28 cellular contexts compared by ENCODE assay signal in the genomic region with DNA sequence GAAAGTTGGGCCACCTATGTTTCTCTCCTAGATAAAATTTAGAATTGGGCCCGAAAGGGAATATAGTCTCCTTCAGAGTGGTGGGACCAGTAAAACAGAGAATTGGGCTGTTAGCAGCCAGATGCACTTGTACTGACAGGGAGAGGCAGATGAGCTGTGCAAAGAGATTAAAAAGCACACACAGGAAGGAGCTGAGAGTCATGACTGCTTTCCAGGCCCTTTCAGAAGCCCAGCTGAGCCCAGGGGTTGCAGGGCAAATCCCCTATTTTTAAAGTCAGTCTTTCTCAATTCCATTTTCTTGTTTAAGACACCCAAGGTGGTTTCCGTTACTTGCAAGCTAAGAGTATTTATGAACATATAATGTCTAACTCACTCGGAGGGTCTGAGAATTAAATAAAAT.
"Had no signal": no experiment of that assay in that cellular context is flagged by ENCODE, and none has a peak within 500 bp of the region (broad histone marks: within the 10 kb centered on the region; RNA-seq: fewer than 3 reads in every experiment).

No MANE protein-coding gene starts in this region.

- H3K36me3 ChIP-seq: ascending aorta, cardiac muscle cell, WERI-Rb-1 had no signal

- H3K27ac ChIP-seq: ascending aorta, cardiac muscle cell, WERI-Rb-1 had no signal

- H3K9me3 ChIP-seq: ascending aorta had no signal

- H3K4me3 ChIP-seq: ascending aorta, cardiac muscle cell had no signal

- H3K4me1 ChIP-seq: ascending aorta had no signal

- DNase-seq: activated CD4-positive, alpha-beta memory T cell treated with anti-CD3 and anti-CD28 coated beads, Interleukin-2, amount 10 ng/mL, durations not matched to agents 7 days and 5 days; activated CD4-positive, alpha-beta T cell treated with anti-CD3 and anti-CD28 coated beads for 1 hour; activated CD4-positive, alpha-beta T cell treated with anti-CD3 and anti-CD28 coated beads for 36 hours; activated CD4-positive, alpha-beta T cell treated with anti-CD3 and anti-CD28 coated beads for 48 hours; activated CD4-positive, alpha-beta T cell treated with anti-CD3 and anti-CD28 coated beads, Interleukin-2, amount 10 ng/mL, durations not matched to agents 7 days and 5 days; activated CD4-positive, alpha-beta T cell treated with anti-CD3 and anti-CD28 coated beads, Interleukin-2, amount 50 U/mL, for 48 hours; activated CD4-positive, CD25-positive, alpha-beta regulatory T cell; activated CD8-positive, alpha-beta memory T cell treated with anti-CD3 and anti-CD28 coated beads for 24 hours; activated CD8-positive, alpha-beta memory T cell treated with anti-CD3 and anti-CD28 coated beads, Interleukin-2, amount 10 ng/mL, durations not matched to agents 7 days and 5 days; activated CD8-positive, alpha-beta memory T cell treated with anti-CD3 and anti-CD28 coated beads, Interleukin-2, amount 50 U/mL, for 48 hours; activated CD8-positive, alpha-beta T cell treated with anti-CD3 and anti-CD28 coated beads, Interleukin-2, amount 10 ng/mL, durations not matched to agents 7 days and 5 days; activated effector memory CD4-positive, alpha-beta T cell treated with Interleukin-2 at 50 U/mL for 16 hours; activated gamma-delta T cell; activated naive CD4-positive, alpha-beta T cell treated with anti-CD3 and anti-CD28 coated beads, Interleukin-2, amount 10 ng/mL, durations not matched to agents 7 days and 5 days; activated naive CD4-positive, alpha-beta T cell treated with Interleukin-2 at 50 U/mL for 16 hours; activated naive CD8-positive, alpha-beta T cell treated with anti-CD3 and anti-CD28 coated beads, Interleukin-2, amount 10 ng/mL, durations not matched to agents 7 days and 5 days; activated naive CD8-positive, alpha-beta T cell treated with anti-CD3 and anti-CD28 coated beads, Interleukin-2, amount 50 U/mL, for 24 hours; activated T-cell treated with anti-CD3 and anti-CD28 coated beads, Interleukin-2, amount 50 U/mL, for 24 hours; activated T-cell treated with anti-CD3 and anti-CD28 coated beads, Interleukin-2, amount 50 U/mL, for 48 hours; amygdala; anterior cingulate cortex; caudate nucleus; cerebellar nuclear complex; T-helper 2 cell; T-helper 9 cell; WERI-Rb-1 had no signal

- H3K27me3 ChIP-seq: ascending aorta, cardiac muscle cell had no signal
